In genomic region chr22:44133901-44134511, GRCh38 we compare ENCODE assay signal across 15 cellular contexts. TPM values are rescaled to one million over a fixed set of nuclear protein-coding genes. Genes with fewer than 3 reads are reported as not detected.
DNase-seq lines count a peak whose midpoint lies in the region; ATAC-seq and TF ChIP-seq lines count a peak whose summit lies in the region.
"Had no signal": no experiment of that assay in that cellular context is flagged by ENCODE, and none has a peak within 500 bp of the region (broad histone marks: within the 10 kb centered on the region; RNA-seq: fewer than 3 reads in every experiment).

No MANE protein-coding gene starts in this region.

- POLR2A ChIA-PET in MCF 10A (lab: Yijun Ruan, JAX) (no interaction called here), RWPE1 (lab: Yijun Ruan, JAX; ENCODE audit: low non-redundant PET) (no interaction called here)

- peak; percentile 18 for DNase-seq in activated CD4-positive, CD25-positive, alpha-beta regulatory T cell treated with anti-CD3 and anti-CD28 coated beads, Interleukin-2, amount 50 U/mL, for 72 hours
- DNase-seq in brain microvascular endothelial cell (peak; percentile 56), lung microvascular endothelial cell (ENCODE audit: low read depth in 2 of 2) (peak; percentile 60 to 65), testis (peak; percentile 36), MCF 10A (ENCODE audit: unreplicated experiment) (no peak), endodermal cell (no peak), RWPE1 (ENCODE audit: low spot score) (no peak)
- DNase-seq: esophagus squamous epithelium; naive thymus-derived CD8-positive, alpha-beta T cell; NCI-H1092; NCI-H446; stimulated activated CD4-positive, alpha-beta T cell treated with anti-CD3 and anti-CD28 coated beads, Interleukin-12 subunit alpha, Interleukin-12 subunit beta, amount 100 ng/mL, for 4 hours; transverse colon had no signal

- CTCF ChIA-PET in MCF 10A (lab: Yijun Ruan, JAX) = no interaction called here
- CTCF ChIA-PET in RWPE1 (lab: Yijun Ruan, JAX) = no interaction called here

- no peak overlapping the region for H3K9ac ChIP-seq in endodermal cell (ENCODE audit: extremely low read depth, low read length, poor library complexity, severe bottlenecking)

- in situ Hi-C loops in brain microvascular endothelial cell (cut with HindIII; ENCODE audit: low pct_ligation_motif_present, low sequenced_read_pairs) = no loop called here

- H3K9me3 ChIP-seq in testis (no peaks in the 10 kb centered on the region), endodermal cell (ENCODE audit: control insufficient read depth, low read length) (peaks cover 18% of the 10 kb centered on the region)

- no peak for ATAC-seq in activated CD4-positive, CD25-positive, alpha-beta regulatory T cell treated with anti-CD3 and anti-CD28 coated beads, Interleukin-2, amount 50 U/mL, for 24 hours
- ATAC-seq: naive thymus-derived CD8-positive, alpha-beta T cell had no signal

- no peaks in the 10 kb centered on the region for H3K36me3 Mint-ChIP-seq in MCF 10A (ENCODE audit: insufficient read depth, unreplicated experiment)
- H3K36me3 Mint-ChIP-seq in endodermal cell (ENCODE audit: low read depth) = peaks cover 38% of the 10 kb centered on the region

- H3K36me3 ChIP-seq in brain microvascular endothelial cell (replicated peaks) (peaks cover 16% of the 10 kb centered on the region), testis (ENCODE audit: low read depth, missing control alignments) (no peaks in the 10 kb centered on the region), endodermal cell (ENCODE audit: control insufficient read depth, insufficient read depth, low read length) (peaks cover 5% of the 10 kb centered on the region)

- BruUV-seq in MCF 10A (replicated peaks; lab: Mats Ljungman, UMichigan) = no TSS peak

- H3K27me3 Mint-ChIP-seq in MCF 10A (ENCODE audit: insufficient read depth, unreplicated experiment) (no peaks in the 10 kb centered on the region), endodermal cell (ENCODE audit: insufficient read depth) (no peaks in the 10 kb centered on the region)

- H3K27ac ChIP-seq in brain microvascular endothelial cell = peak overlapping the region; percentile 44
- H3K27ac ChIP-seq in testis = no peak overlapping the region
- no peak overlapping the region for H3K27ac ChIP-seq in endodermal cell (ENCODE audit: low read depth, low read length)
- H3K27ac ChIP-seq in RWPE1 = no peak overlapping the region
- H3K27ac ChIP-seq: esophagus squamous epithelium, transverse colon had no signal

- H3K4me3 ChIP-seq in brain microvascular endothelial cell (ENCODE audit: low read depth, low read length) (no peak overlapping the region), testis (no peak overlapping the region), endodermal cell (ENCODE audit: low read length) (no peak overlapping the region)
- H3K4me3 ChIP-seq: esophagus squamous epithelium, transverse colon had no signal

- H3K9me3 Mint-ChIP-seq in MCF 10A (ENCODE audit: unreplicated experiment) (peaks cover 5% of the 10 kb centered on the region), endodermal cell (peaks cover 33% of the 10 kb centered on the region)

- H3K4me1 ChIP-seq in testis = no peaks in the 10 kb centered on the region
- H3K4me1 ChIP-seq in endodermal cell (ENCODE audit: control insufficient read depth, insufficient read depth, low read length) = peaks cover 8% of the 10 kb centered on the region

- H3K4me3 Mint-ChIP-seq in MCF 10A (ENCODE audit: unreplicated experiment) = no peak overlapping the region
- no peak overlapping the region for H3K4me3 Mint-ChIP-seq in endodermal cell
- H3K4me3 Mint-ChIP-seq: activated naive CD4-positive, alpha-beta T cell treated with anti-CD3 and anti-CD28 coated beads, Interleukin-2, amount 50 U/mL, for 24 hours; naive thymus-derived CD8-positive, alpha-beta T cell had no signal

- 61 to 68% methylated on average over 17 to 20 of the region's 20 CpGs for WGBS in testis, 2 donors
- WGBS in endodermal cell (ENCODE audit: insufficient coverage in 1 of 2, insufficient read length in 1 of 2), 2 experiments = 90 to 93% methylated on average over 15 to 20 of the region's 20 CpGs

- intact Hi-C loops in testis (cut with DNase I; ENCODE audit: low total_unique reads) (no loop called here), MCF 10A (cut with micrococcal nuclease) (no loop called here)

- TF ChIP-seq CTCF in brain microvascular endothelial cell (IDR thresholded peaks at IDR 0.05; ENCODE audit: low read depth, low read length, missing control alignments) (no peak), testis (IDR thresholded peaks at IDR 0.05) (no peak), MCF 10A (IDR thresholded peaks at IDR 0.05; ENCODE audit: unreplicated experiment) (no peak), endodermal cell (conservative IDR thresholded peaks at IDR 0.05) (no peak), RWPE1 (conservative IDR thresholded peaks at IDR 0.05; ENCODE audit: low read depth) (no peak)

- H3K4me1 Mint-ChIP-seq in MCF 10A (ENCODE audit: insufficient read depth, unreplicated experiment) (no peaks in the 10 kb centered on the region), endodermal cell (peaks cover 16% of the 10 kb centered on the region)

- H3K27ac Mint-ChIP-seq in MCF 10A (ENCODE audit: low read depth, unreplicated experiment) = no peak overlapping the region
- no peak overlapping the region for H3K27ac Mint-ChIP-seq in endodermal cell
- H3K27ac Mint-ChIP-seq: activated naive CD4-positive, alpha-beta T cell treated with anti-CD3 and anti-CD28 coated beads, Interleukin-2, amount 50 U/mL, for 24 hours; naive thymus-derived CD8-positive, alpha-beta T cell had no signal

- no peak for TF ChIP-seq POLR2A in testis (IDR thresholded peaks at IDR 0.05)

- H3K27me3 ChIP-seq in brain microvascular endothelial cell (replicated peaks) (no peaks in the 10 kb centered on the region), testis (no peaks in the 10 kb centered on the region), endodermal cell (ENCODE audit: control insufficient read depth, insufficient read depth, low read length, poor library complexity, severe bottlenecking) (no peaks in the 10 kb centered on the region)
- H3K27me3 ChIP-seq: esophagus squamous epithelium, transverse colon had no signal

RNA-seq across cellular contexts. Expression of gene PARVG, which starts 46.7 kb away (rescaled TPM):
- total RNA-seq in lung microvascular endothelial cell = 0.22 TPM in 1 of 2 replicates, not detected in the other
- 10 to 100 TPM in 1 of 2 donors, 1 to 10 TPM in 1; 9.7 to 14.1 TPM for total RNA-seq in testis
- 7.2 TPM for polyA plus RNA-seq in testis (ENCODE audit: insufficient read depth, low read depth, low replicate concordance)
- 0.23 TPM in 1 of 2 replicates, not detected in the other for total RNA-seq in MCF 10A (2022)
- under 1 TPM; 0.11 to 0.44 TPM for total RNA-seq in endodermal cell
- polyA plus RNA-seq in endodermal cell (2013, experiment 1 of 2) = not detected
- 0.21 TPM for polyA plus RNA-seq in endodermal cell (2013, experiment 2 of 2)

Comparison
In these comparisons a context has a peak if more than half of its experiments do, and no peak if none do; other contexts are left out.
1. DNase-seq: peak in activated CD4-positive, CD25-positive, alpha-beta regulatory T cell treated with anti-CD3 and anti-CD28 coated beads, Interleukin-2, amount 50 U/mL, for 72 hours (single experiment), brain microvascular endothelial cell (single experiment), lung microvascular endothelial cell (2 of 2) and testis (single experiment); none in MCF 10A (single experiment), endodermal cell (single experiment) and RWPE1 (single experiment).